1 cellular context compared by ENCODE assay signal in genomic region chr11:105609832-105610781, GRCh38.
TF ChIP-seq lines count a peak whose summit lies in the region.

Gene GRIA4, plus strand, starts transcription at chr11:105610073. Its CDS starts 925 bp downstream, at chr11:105610998.

TF ChIP-seq in IMR-90, 13 proteins besides CTCF, POLR2A, EP300 and RAD21 (continued from another document):
- TF ChIP-seq NFE2L2 (IDR thresholded peaks at IDR 0.05; ENCODE audit: low read depth, low read length), result no peak
